8 cellular contexts compared by ENCODE assay signal in genomic region chr9:127943746-127944145, GRCh38. TPM values are rescaled to one million over a fixed set of nuclear protein-coding genes. Genes with fewer than 3 reads are reported as not detected.
A peak's percentile ranks its signal among the peaks of the same experiment; 100 is the strongest.
DNase-seq lines count a peak whose midpoint lies in the region; ATAC-seq and TF ChIP-seq lines count a peak whose summit lies in the region.

No MANE protein-coding gene starts in this region.

- H3K36me3 ChIP-seq in kidney epithelial cell (ENCODE audit: control insufficient read depth, insufficient read depth, low read length) = no peaks in the 10 kb centered on the region

- no peaks in the 10 kb centered on the region for H3K27me3 Mint-ChIP-seq in Calu3 (ENCODE audit: unreplicated experiment)

- no peak overlapping the region for H3K4me3 Mint-ChIP-seq in Calu3 (ENCODE audit: low read depth, unreplicated experiment)

- peak; percentile 56 for ATAC-seq in HG02571 (IDR thresholded peaks at IDR 0.05; ENCODE audit: unreplicated experiment)
- ATAC-seq in HG02623 (IDR thresholded peaks at IDR 0.05; ENCODE audit: unreplicated experiment) = no peak

- intact Hi-C loops in Calu3 (cut with micrococcal nuclease; ENCODE audit: unreplicated experiment) = loop anchor here (1.0 kb wide), 1 partner anchor 92 kb away; no protein-coding TSS in a partner anchor

- no TSS peak for BruUV-seq in Calu3 (replicated peaks; lab: Mats Ljungman, UMichigan)

- H3K27me3 ChIP-seq in kidney epithelial cell (ENCODE audit: control insufficient read depth, insufficient read depth, low read length) = no peaks in the 10 kb centered on the region

- H3K9me3 Mint-ChIP-seq in Calu3 (ENCODE audit: low read depth, unreplicated experiment) = no peaks in the 10 kb centered on the region

- H3K4me3 ChIP-seq in cardiac fibroblast (replicated peaks in 1 of 2; ENCODE audit: low read depth in 2 of 2, low read length in 2 of 2) (no peak overlapping the region), kidney epithelial cell (ENCODE audit: low read depth, low read length) (no peak overlapping the region)

- peak; percentile 82 for DNase-seq in Calu3
- peak; percentile 73 for DNase-seq in NCI-H2171 treated with DMSO at 0.1 percent for 48 hours (lab: John Stamatoyannopoulos, UW)
- DNase-seq in activated CD4-positive, CD25-positive, alpha-beta regulatory T cell treated with anti-CD3 and anti-CD28 coated beads, Interleukin-2, amount 50 U/mL, for 16 hours (ENCODE audit: low read depth, low spot score) = peak; percentile 50
- DNase-seq in cardiac fibroblast (ENCODE audit: low read depth in 2 of 2) = peak; percentile 81 to 82
- no peak for DNase-seq in kidney epithelial cell (ENCODE audit: low read depth)
- peak; percentile 82 for DNase-seq in stimulated activated CD4-positive, alpha-beta T cell treated with anti-CD3 and anti-CD28 coated beads, Interleukin-4, amount 100 ng/mL, for 1 hour

- CTCF ChIA-PET in Calu3 (lab: Charles Lee) = interaction anchor here (0.6 to 2.5 kb wide), 5 partner anchors 8 to 91 kb away, joined by 3 to 16 read pairs (median 5); no protein-coding TSS in a partner anchor

- H3K27ac Mint-ChIP-seq in Calu3 (ENCODE audit: unreplicated experiment) = no peak overlapping the region

- peak; percentile 80 for TF ChIP-seq CTCF in Calu3 (IDR thresholded peaks at IDR 0.05; ENCODE audit: unreplicated experiment)
- peak; percentile 97 for TF ChIP-seq CTCF in cardiac fibroblast (IDR thresholded peaks at IDR 0.05; ENCODE audit: low read depth, low read length)
- TF ChIP-seq CTCF in kidney epithelial cell (IDR thresholded peaks at IDR 0.05; ENCODE audit: insufficient read depth, low read length, poor library complexity, severe bottlenecking) = peak; percentile 98

- peaks cover 63% of the 10 kb centered on the region for H3K36me3 Mint-ChIP-seq in Calu3 (ENCODE audit: insufficient read depth, unreplicated experiment)

- peaks cover 16% of the 10 kb centered on the region for H3K4me1 Mint-ChIP-seq in Calu3 (ENCODE audit: low read depth, unreplicated experiment)

RNA-seq across cellular contexts. Expression of gene DPM2, which starts 6.1 kb away (rescaled TPM):
- total RNA-seq in Calu3 (2022) (31.5 and 39.9 TPM in 2 replicates), kidney epithelial cell (31.8 and 33.1 TPM in 2 replicates)

RNA-seq across cellular contexts. Expression of gene PIP5KL1, which starts 13.2 kb away (rescaled TPM):
- 0.17 and 1.1 TPM in 2 replicates for total RNA-seq in Calu3 (2022)
- 3.6 and 4.2 TPM in 2 replicates for total RNA-seq in kidney epithelial cell

RNA-seq across cellular contexts. Expression of gene ST6GALNAC4, which starts 26.9 kb away (rescaled TPM):
- total RNA-seq in Calu3 (2022) (11.8 and 12.8 TPM in 2 replicates), kidney epithelial cell (21.0 and 32.5 TPM in 2 replicates)

RNA-seq across cellular contexts. Expression of gene EEIG1, which starts 37.0 kb away (rescaled TPM):
- total RNA-seq in Calu3 (2022) (80.7 and 84.6 TPM in 2 replicates), kidney epithelial cell (16.5 and 29.4 TPM in 2 replicates)

RNA-seq across cellular contexts. Expression of gene ST6GALNAC6, which starts 44.3 kb away (rescaled TPM):
- 9.1 and 12.1 TPM in 2 replicates for total RNA-seq in Calu3 (2022)
- total RNA-seq in kidney epithelial cell = 25.6 and 31.1 TPM in 2 replicates
